In genomic region chr10:35135861-35136260, GRCh38 we compare ENCODE assay signal across 15 cellular contexts. TPM values are rescaled to one million over a fixed set of nuclear protein-coding genes. Genes with fewer than 3 reads are reported as not detected.
DNase-seq lines count a peak whose midpoint lies in the region; ATAC-seq and TF ChIP-seq lines count a peak whose summit lies in the region.
"Had no signal": no experiment of that assay in that cellular context is flagged by ENCODE, and none has a peak within 500 bp of the region (broad histone marks: within the 10 kb centered on the region; RNA-seq: fewer than 3 reads in every experiment).

No MANE protein-coding gene starts in this region.

- H3K4me3 Mint-ChIP-seq in activated T-cell treated with anti-CD3 and anti-CD28 coated beads, Interleukin-2, amount 50 U/mL, for 24 hours: peak overlapping the region; percentile 48
- H3K4me3 Mint-ChIP-seq in IgD-negative memory B cell: peak overlapping the region; percentile 53 to 81 (median 74)
- H3K4me3 Mint-ChIP-seq in activated naive CD8-positive, alpha-beta T cell: no peak overlapping the region

- peak overlapping the region; percentile 80 for H3K27ac Mint-ChIP-seq in activated T-cell treated with anti-CD3 and anti-CD28 coated beads, Interleukin-2, amount 50 U/mL, for 24 hours
- H3K27ac Mint-ChIP-seq in IgD-negative memory B cell: peak overlapping the region; percentile 88 to 99 (median 89)
- peak overlapping the region; percentile 74 for H3K27ac Mint-ChIP-seq in activated naive CD8-positive, alpha-beta T cell

- ATAC-seq in gastroesophageal sphincter (no peak), HG03439 (IDR thresholded peaks at IDR 0.05; ENCODE audit: unreplicated experiment) (no peak)
- ATAC-seq: HCT116 had no signal

- no peaks in the 10 kb centered on the region for H3K36me3 ChIP-seq in spleen
- no peaks in the 10 kb centered on the region for H3K36me3 ChIP-seq in gastroesophageal sphincter

- H3K4me1 ChIP-seq in spleen: peaks cover 0 to 78% (median 47%) of the 10 kb centered on the region in 6 donors
- peaks cover 0 to under 1% (median 0%) of the 10 kb centered on the region in 3 donors for H3K4me1 ChIP-seq in gastroesophageal sphincter

- TF ChIP-seq POLR2A in spleen (IDR thresholded peaks at IDR 0.05): no peak
- TF ChIP-seq POLR2A in gastroesophageal sphincter (IDR thresholded peaks at IDR 0.05): no peak

- TF ChIP-seq CTCF in spleen (IDR thresholded peaks at IDR 0.05 in 8 of 11, conservative IDR thresholded peaks at IDR 0.05 in 3 of 11): no peak
- no peak for TF ChIP-seq CTCF in gastroesophageal sphincter (IDR thresholded peaks at IDR 0.05)

- H3K27me3 ChIP-seq in spleen (replicated peaks in 1 of 7): no peaks in the 10 kb centered on the region
- no peaks in the 10 kb centered on the region for H3K27me3 ChIP-seq in gastroesophageal sphincter

- H3K4me3 ChIP-seq in spleen (peak overlapping the region in 1 of 8 donors; percentile 24), gastroesophageal sphincter (no peak overlapping the region)
- H3K4me3 ChIP-seq: lung had no signal

- peak overlapping the region in 7 of 8 donors; percentile 21 to 72 (median 40) for H3K27ac ChIP-seq in spleen
- no peak overlapping the region for H3K27ac ChIP-seq in gastroesophageal sphincter
- H3K27ac ChIP-seq: parathyroid adenoma had no signal

- peaks cover 46% of the 10 kb centered on the region for H3K4me1 Mint-ChIP-seq in activated T-cell treated with anti-CD3 and anti-CD28 coated beads, Interleukin-2, amount 50 U/mL, for 24 hours (ENCODE audit: low read depth)
- H3K4me1 Mint-ChIP-seq in IgD-negative memory B cell: peaks cover 28 to 35% (median 33%) of the 10 kb centered on the region in 3 donors
- peaks cover 43% of the 10 kb centered on the region for H3K4me1 Mint-ChIP-seq in activated naive CD8-positive, alpha-beta T cell (ENCODE audit: low read depth)

- H3K9me3 Mint-ChIP-seq in activated T-cell treated with anti-CD3 and anti-CD28 coated beads, Interleukin-2, amount 50 U/mL, for 24 hours: no peaks in the 10 kb centered on the region
- no peaks in the 10 kb centered on the region for H3K9me3 Mint-ChIP-seq in IgD-negative memory B cell
- H3K9me3 Mint-ChIP-seq in activated naive CD8-positive, alpha-beta T cell (ENCODE audit: low read depth): no peaks in the 10 kb centered on the region

- intact Hi-C loops in spleen (cut with DNase I; ENCODE audit: low total_unique reads): no loop called here

- WGBS in spleen, 5 donors: 37 to 58% (median 47%) methylated on average over 5 of the region's 5 CpGs
- 89 to 92% methylated on average over 4 to 5 of the region's 5 CpGs for WGBS in gastroesophageal sphincter (ENCODE audit: low coverage in 1 of 2), 2 donors

- H3K9me3 ChIP-seq in spleen (no peaks in the 10 kb centered on the region), gastroesophageal sphincter (no peaks in the 10 kb centered on the region)

- H3K27me3 Mint-ChIP-seq in activated T-cell treated with anti-CD3 and anti-CD28 coated beads, Interleukin-2, amount 50 U/mL, for 24 hours: no peaks in the 10 kb centered on the region
- no peaks in the 10 kb centered on the region for H3K27me3 Mint-ChIP-seq in IgD-negative memory B cell
- H3K27me3 Mint-ChIP-seq in activated naive CD8-positive, alpha-beta T cell: no peaks in the 10 kb centered on the region

- TF ChIP-seq EP300 in gastroesophageal sphincter (IDR thresholded peaks at IDR 0.05): no peak

- DNase-seq in activated T-cell treated with anti-CD3 and anti-CD28 coated beads, Interleukin-2, amount 50 U/mL, for 24 hours: no peak
- DNase-seq in activated T-cell treated with anti-CD3 and anti-CD28 coated beads for 4 hours: no peak
- no peak for DNase-seq in spleen
- DNase-seq in NCI-H1436 (lab: John Stamatoyannopoulos, UW): no peak
- DNase-seq: DMS79 treated with DMSO at 0.1 percent for 48 hours; NCI-H446 treated with DMSO at 0.1 percent for 48 hours; SIG-M5; stimulated activated CD4-positive, alpha-beta T cell treated with anti-CD3 and anti-CD28 coated beads, Interleukin-4, amount 100 ng/mL, for 1 hour had no signal

- H3K36me3 Mint-ChIP-seq in activated T-cell treated with anti-CD3 and anti-CD28 coated beads, Interleukin-2, amount 50 U/mL, for 24 hours (ENCODE audit: low read depth): peaks cover 9% of the 10 kb centered on the region
- no peaks in the 10 kb centered on the region for H3K36me3 Mint-ChIP-seq in IgD-negative memory B cell
- H3K36me3 Mint-ChIP-seq in activated naive CD8-positive, alpha-beta T cell: no peaks in the 10 kb centered on the region

RNA-seq across cellular contexts. Expression of gene CREM, which starts 9.2 kb away (rescaled TPM):
- 18.5 TPM for polyA plus RNA-seq in IgD-negative memory B cell
- 10 to 100 TPM; 36.4 to 65.4 (median 44.1) TPM for total RNA-seq in spleen
- polyA plus RNA-seq in spleen: 10 to 100 TPM; 24.8 to 47.2 (median 32.6) TPM
- 10 to 100 TPM; 37.7 to 78.1 (median 47.1) TPM for total RNA-seq in gastroesophageal sphincter

RNA-seq across cellular contexts. Expression of gene CUL2, which starts 45.7 kb away (rescaled TPM):
- polyA plus RNA-seq in IgD-negative memory B cell (21.8 TPM), spleen (10 to 100 TPM in 1 of 3 donors, 1 to 10 TPM in 2; 7.8 to 12.9 (median 9.2) TPM)
- total RNA-seq in spleen (10 to 100 TPM; 20.1 to 37.5 (median 29.3) TPM), gastroesophageal sphincter (10 to 100 TPM; 15.9 to 28.5 (median 22.7) TPM)

Comparison
In these comparisons a context has a peak if more than half of its experiments do, and no peak if none do; other contexts are left out.
1. H3K27ac ChIP-seq: peak in spleen (7 of 8); none in gastroesophageal sphincter (0 of 4).
2. Peak in every context shown above with its lines, with median percentiles within 50 percentile points of each other: H3K27ac Mint-ChIP-seq.